In genomic region chr10:125151824-125152634, GRCh38 we compare ENCODE assay signal across 8 cellular contexts. TPM values are rescaled to one million over a fixed set of nuclear protein-coding genes. Genes with fewer than 3 reads are reported as not detected.
A peak's percentile ranks its signal among the peaks of the same experiment; 100 is the strongest.
DNase-seq lines count a peak whose midpoint lies in the region; ATAC-seq, FAIRE-seq and TF ChIP-seq lines count a peak whose summit lies in the region.

No MANE protein-coding gene starts in this region.

- WGBS in H1 (ENCODE audit: extremely low coverage in 1 of 2, insufficient coverage in 1 of 2, insufficient read length in 1 of 2, insufficient replicate concordance in 2 of 2, low coverage in 1 of 2, low lambda C conversion rate in 2 of 2, missing lambda C conversion rate in 1 of 2), 2 experiments, result 4% methylated on average over 7 of the region's 63 CpGs; no CpG with 5 or more reads in 1 of the 2 experiments

- H3K9me3 ChIP-seq in H1 (ENCODE audit: insufficient read depth in 2 of 2, low read depth in 1 of 2, low read length in 1 of 2), result no peaks in the 10 kb centered on the region
- H3K9me3 ChIP-seq in mucosa of descending colon, result no peaks in the 10 kb centered on the region
- no peaks in the 10 kb centered on the region for H3K9me3 ChIP-seq in upper lobe of right lung
- H3K9me3 ChIP-seq in PC-9 (ENCODE audit: insufficient read depth, low read depth), result no peaks in the 10 kb centered on the region

- peak overlapping the region; percentile 17 to 87 (median 28) for H3K4me3 ChIP-seq in H1 (ENCODE audit: extremely low read depth in 1 of 4, insufficient read depth in 2 of 4, low read depth in 3 of 4, low read length in 4 of 4)
- peak overlapping the region; percentile 7 for H3K4me3 ChIP-seq in mucosa of descending colon
- H3K4me3 ChIP-seq in upper lobe of right lung, result peak overlapping the region; percentile 43
- no peak overlapping the region for H3K4me3 ChIP-seq in PC-9

- no peak for TF ChIP-seq POLR2A in H1 (IDR thresholded peaks at IDR 0.05; ENCODE audit: control extremely low read depth in 1 of 2, low read depth in 2 of 2, low read length in 2 of 2)

- H2AFZ ChIP-seq in H1 (ENCODE audit: low read length), result no peak overlapping the region
- no peak overlapping the region for H2AFZ ChIP-seq in PC-9

- no peak overlapping the region for H3K23ac ChIP-seq in H1 (ENCODE audit: insufficient read length)

- CTCF ChIA-PET in H1 (lab: Charles Lee; ENCODE audit: partially characterized antibody) (interaction anchor here (1.2 kb wide), 1 partner anchor 27 kb away, joined by 3 read pairs; no protein-coding TSS in a partner anchor), PC-9 (lab: Charles Lee) (no interaction called here)

- H3K9ac ChIP-seq in H1 (replicated peaks in 1 of 4; ENCODE audit: extremely low read depth in 1 of 4, low read depth in 3 of 4, low read length in 3 of 4), result peak overlapping the region in 2 of 4 experiments; percentile 39 to 47; a peak in 3 of 7 replicates

- BruUV-seq in PC-9 (replicated peaks; lab: Mats Ljungman, UMichigan), result no TSS peak

- peak overlapping the region; percentile 89; the same call in 1 of the 2 replicates for H2BK12ac ChIP-seq in H1 (ENCODE audit: low read depth, low read length)

- intact Hi-C loops in mucosa of descending colon (cut with DNase I, micrococcal nuclease), result no loop called here
- intact Hi-C loops in upper lobe of right lung (cut with DNase I), result loop anchor here (10.0 kb wide), 1 partner anchor 97 kb away; no protein-coding TSS in a partner anchor
- intact Hi-C loops in PC-9 (cut with micrococcal nuclease; ENCODE audit: unreplicated experiment), result no loop called here

- no peaks in the 10 kb centered on the region for H3F3A ChIP-seq in PC-9 (ENCODE audit: insufficient read depth, low read depth)

- 0 out of 4 replicates have a peak, but pooled peaks of 1 of the 2 experiments have one; percentile 1 for TF ChIP-seq RAD21 in H1 (IDR thresholded peaks at IDR 0.05 in 1 of 2, conservative IDR thresholded peaks at IDR 0.05 in 1 of 2; ENCODE audit: low read depth in 2 of 2, low read length in 2 of 2)

- peak overlapping the region; percentile 79 to 84 for H3K4me2 ChIP-seq in H1 (ENCODE audit: insufficient read depth in 1 of 2, low read depth in 2 of 2, low read length in 2 of 2)
- no peak overlapping the region for H3K4me2 ChIP-seq in PC-9

- no peak overlapping the region for H4K5ac ChIP-seq in H1 (ENCODE audit: insufficient read length, low read depth, low read length)

- no peak for FAIRE-seq in H1 (lab: Jason Lieb, UNC)

- H3K27ac ChIP-seq in H1 (ENCODE audit: low read depth, low read length), result peak overlapping the region; percentile 81; the same call in 1 of the 2 replicates
- H3K27ac ChIP-seq in upper lobe of right lung, result peak overlapping the region; percentile 61
- H3K27ac ChIP-seq in PC-9, result no peak overlapping the region

- no peak overlapping the region for H3K14ac ChIP-seq in H1 (ENCODE audit: insufficient read length)

- peak overlapping the region; percentile 91; the same call in 1 of the 2 replicates for H3K18ac ChIP-seq in H1 (ENCODE audit: extremely low read depth, low read length)

- H4K8ac ChIP-seq in H1 (ENCODE audit: extremely low read depth, insufficient read depth, low read length), result peak overlapping the region; percentile 91

- H3K9me2 ChIP-seq in PC-9 (ENCODE audit: insufficient read depth), result no peaks in the 10 kb centered on the region

- no peak overlapping the region for H2BK15ac ChIP-seq in H1 (ENCODE audit: low read length)

- TF ChIP-seq EP300 in H1 (IDR thresholded peaks at IDR 0.05; ENCODE audit: borderline replicate concordance in 1 of 2, low read depth in 2 of 2, low read length in 2 of 2), result peak in 1 of 2 experiments; percentile 83; a peak in 1 of 3 replicates

- H3K27me3 ChIP-seq in H1 (replicated peaks in 1 of 4; ENCODE audit: control insufficient read depth in 3 of 4, extremely low read depth in 1 of 4, insufficient read depth in 3 of 4, low read length in 3 of 4), result no peaks in the 10 kb centered on the region
- no peaks in the 10 kb centered on the region for H3K27me3 ChIP-seq in upper lobe of right lung
- H3K27me3 ChIP-seq in PC-9 (ENCODE audit: insufficient read depth, low read depth), result no peaks in the 10 kb centered on the region

- H3K36me3 ChIP-seq in H1 (ENCODE audit: control insufficient read depth in 2 of 4, insufficient read depth in 4 of 4, low read length in 3 of 4) (peaks cover 0 to 40% (median 4%) of the 10 kb centered on the region in 4 experiments; a peak in 6 of 8 replicates), mucosa of descending colon (ENCODE audit: low read depth) (no peaks in the 10 kb centered on the region), upper lobe of right lung (no peaks in the 10 kb centered on the region), PC-9 (ENCODE audit: low read depth) (peaks cover 2% of the 10 kb centered on the region; the same call in 1 of the 2 replicates)

- H2BK120ac ChIP-seq in H1 (replicated peaks; ENCODE audit: low read depth, low read length), result no peak overlapping the region

- H4K20me1 ChIP-seq in H1 (replicated peaks in 1 of 2; ENCODE audit: control insufficient read depth in 1 of 2, insufficient read depth in 2 of 2, low read length in 2 of 2) (peaks cover 30 to 34% of the 10 kb centered on the region in 2 experiments), PC-9 (ENCODE audit: insufficient read depth) (peaks cover 70% of the 10 kb centered on the region)

- no peak overlapping the region for H3K4ac ChIP-seq in H1 (replicated peaks; ENCODE audit: insufficient read length, low read depth, low read length)

- H2BK20ac ChIP-seq in H1 (ENCODE audit: low read length), result peak overlapping the region; percentile 62; the same call in 1 of the 2 replicates

- TF ChIP-seq CTCF in H1 (IDR thresholded peaks at IDR 0.05; ENCODE audit: control extremely low read depth in 1 of 3, insufficient read depth in 1 of 3, low read depth in 1 of 3, low read length in 3 of 3), result peak in 1 of 3 experiments; percentile 4; a peak in 1 of 4 replicates
- no peak for TF ChIP-seq CTCF in mucosa of descending colon (IDR thresholded peaks at IDR 0.05)
- no peak for TF ChIP-seq CTCF in upper lobe of right lung (IDR thresholded peaks at IDR 0.05)
- TF ChIP-seq CTCF in PC-9 (conservative IDR thresholded peaks at IDR 0.05), result no peak

- H3K23me2 ChIP-seq in H1 (ENCODE audit: low read depth, low read length), result peaks cover 3% of the 10 kb centered on the region

- H3K56ac ChIP-seq in H1 (replicated peaks; ENCODE audit: insufficient read length, low read depth, low read length), result peak overlapping the region; percentile 24

- DNase-seq in activated gamma-delta T cell (lab: John Stamatoyannopoulos, UW) (peak; percentile 19), activated gamma-delta T cell treated with Interleukin-2 at 50 U/mL for 16 hours (no peak), H1 (ENCODE audit: low read depth in 1 of 2, low spot score in 2 of 2) (peak; percentile 77 to 91), mucosa of descending colon (peak; percentile 88 to 92 (median 90)), upper lobe of right lung (peak; percentile 82), PC-9 (no peak), SKM-1 (lab: John Stamatoyannopoulos, UW; ENCODE audit: unreplicated experiment) (no peak)

- peak overlapping the region; percentile 98 for H2BK5ac ChIP-seq in H1 (ENCODE audit: low read depth, low read length)

- peaks cover 12% of the 10 kb centered on the region for H3K79me1 ChIP-seq in H1 (ENCODE audit: low read depth, low read length)

- POLR2A ChIA-PET in H1 (lab: Charles Lee; ENCODE audit: partially characterized antibody) (interaction anchor here (0.9 to 3.9 kb wide), 9 partner anchors 9 to 95 kb away, joined by 3 to 22 read pairs (median 4); partner anchors contain the start of gene CTBP2), PC-9 (lab: Charles Lee; ENCODE audit: unreplicated experiment) (no interaction called here)

- ATAC-seq in mucosa of descending colon (peak; percentile 65), upper lobe of right lung (peak; percentile 52), HG02798 (IDR thresholded peaks at IDR 0.05; ENCODE audit: poor library complexity, unreplicated experiment) (no peak)

- H3K4me1 ChIP-seq in H1 (replicated peaks in 1 of 4; ENCODE audit: control insufficient read depth in 3 of 4, insufficient read depth in 4 of 4, low read length in 3 of 4), result peaks cover 38 to 61% (median 49%) of the 10 kb centered on the region in 4 experiments
- H3K4me1 ChIP-seq in mucosa of descending colon (ENCODE audit: low read depth), result peaks cover 81% of the 10 kb centered on the region
- peaks cover 85% of the 10 kb centered on the region for H3K4me1 ChIP-seq in upper lobe of right lung
- H3K4me1 ChIP-seq in PC-9 (replicated peaks; ENCODE audit: insufficient read depth), result peaks cover 11% of the 10 kb centered on the region

- H3K79me2 ChIP-seq in H1 (ENCODE audit: control insufficient read depth in 1 of 2, insufficient read depth in 2 of 2, low read length in 2 of 2) (peaks cover 71 to 97% of the 10 kb centered on the region in 2 experiments), PC-9 (ENCODE audit: low read depth) (peaks cover 98% of the 10 kb centered on the region)

- H4K91ac ChIP-seq in H1 (replicated peaks; ENCODE audit: insufficient read length, low read length), result no peak overlapping the region

- no peak overlapping the region; the same call in 1 of the 2 replicates for H2AK5ac ChIP-seq in H1 (ENCODE audit: low read depth, low read length)

TF ChIP-seq in H1, 55 proteins besides CTCF, POLR2A, EP300 and RAD21 (continues in another document):
- TF ChIP-seq ATF2 (IDR thresholded peaks at IDR 0.05; ENCODE audit: low read length) (no peak; the same call in 1 of the 2 replicates), YY1 (IDR thresholded peaks at IDR 0.05; ENCODE audit: low read depth, low read length) (no peak), NRF1 (IDR thresholded peaks at IDR 0.05; ENCODE audit: low read depth, low read length) (no peak)

RNA-seq across cellular contexts. Expression of gene CTBP2, which starts 8.3 kb away (rescaled TPM):
- total RNA-seq in H1 (2021; fragmentation: NEBNext Ultra II Directional; extraction: Animal tissue kit (Norgen Biotek cat#: 25700)), result 218 and 221 TPM in 2 replicates
- 208 and 274 TPM in 2 replicates for polyA plus RNA-seq in H1 (2011; rRNA removed)
- polyA plus RNA-seq in H1 (2011; cell fraction: cytosol; rRNA removed), result 254 TPM
- 524 TPM for polyA plus RNA-seq in H1 (2011; cell fraction: nucleus; rRNA removed)
- 156 to 222 TPM (median 206 TPM) in 4 replicates for polyA plus RNA-seq in H1 (2012, experiment 1 of 2)
- polyA plus RNA-seq in H1 (2012, experiment 2 of 2), result 48.0 TPM
- 109 TPM for polyA plus RNA-seq in H1 (2013, experiment 1 of 2)
- 108 TPM for polyA plus RNA-seq in H1 (2013, experiment 2 of 2)
- 244 and 299 TPM in 2 replicates for polyA minus RNA-seq in H1 (2011; rRNA and poly(A)+ RNA removed)
- polyA minus RNA-seq in H1 (2011; cell fraction: cytosol; rRNA and poly(A)+ RNA removed), result 209 TPM
- 223 TPM for polyA minus RNA-seq in H1 (2011; cell fraction: nucleus; rRNA and poly(A)+ RNA removed)
- total RNA-seq in mucosa of descending colon (100 to 1,000 TPM; 109 to 137 (median 121) TPM), upper lobe of right lung (66.7 TPM), PC-9 (2021) (60.5 and 64.4 TPM in 2 replicates)

Comparison
In these comparisons a context has a peak if more than half of its experiments do, and no peak if none do; other contexts are left out.
1. DNase-seq: peak in activated gamma-delta T cell (single experiment), H1 (2 of 2), mucosa of descending colon (3 of 3) and upper lobe of right lung (single experiment); none in activated gamma-delta T cell treated with Interleukin-2 at 50 U/mL for 16 hours (single experiment), PC-9 (0 of 2) and SKM-1 (single experiment).